23 cellular contexts compared by ENCODE assay signal in genomic region chr17:43319293-43320124, GRCh38.
"Had no signal": no experiment of that assay in that cellular context is flagged by ENCODE, and none has a peak within 500 bp of the region (broad histone marks: within the 10 kb centered on the region; RNA-seq: fewer than 3 reads in every experiment).

No MANE protein-coding gene starts in this region.

- H3K36me3 ChIP-seq: esophagus muscularis mucosa, gastroesophageal sphincter, heart left ventricle, neutrophil, pancreas, thoracic aorta, tibial nerve, upper lobe of left lung had no signal

- H3K4me3 ChIP-seq: dorsolateral prefrontal cortex, esophagus muscularis mucosa, gastroesophageal sphincter, heart left ventricle, hepatocyte, lung, pancreas, smooth muscle cell, thoracic aorta, tibial nerve, upper lobe of left lung had no signal

- ATAC-seq: foreskin keratinocyte; gastroesophageal sphincter; heart left ventricle; left lobe of liver; natural killer cell; pancreas; sciatic nerve; stimulated activated memory B cell treated with anti-CD40 and anti-IgM and Interleukin-4, amounts not matched to agents 10 μg/mL and 1 μg/mL and 100 μg/mL, for 72 hours had no signal

- H3K36me3 Mint-ChIP-seq: natural killer cell had no signal

- H3K9me3 ChIP-seq: esophagus muscularis mucosa, gastroesophageal sphincter, neutrophil, pancreas, thoracic aorta had no signal

- H3K4me1 ChIP-seq: esophagus muscularis mucosa, foreskin keratinocyte, gastroesophageal sphincter, tibial nerve, upper lobe of left lung had no signal

- H3K27ac Mint-ChIP-seq: memory B cell; natural killer cell; stimulated activated memory B cell treated with anti-CD40 and anti-IgM and Interleukin-4, amounts not matched to agents 10 μg/mL and 1 μg/mL and 100 μg/mL, for 72 hours; stimulated activated naive CD8-positive, alpha-beta T cell treated with anti-CD3 and anti-CD28 coated beads, Interleukin-15, Interleukin-2, amounts not matched to agents 100 ng/mL and 50 ng/mL, for 24 hours had no signal

- H3K4me3 Mint-ChIP-seq: memory B cell; natural killer cell; stimulated activated memory B cell treated with anti-CD40 and anti-IgM and Interleukin-4, amounts not matched to agents 10 μg/mL and 1 μg/mL and 100 μg/mL, for 72 hours; stimulated activated naive CD8-positive, alpha-beta T cell treated with anti-CD3 and anti-CD28 coated beads, Interleukin-15, Interleukin-2, amounts not matched to agents 100 ng/mL and 50 ng/mL, for 24 hours had no signal

- H2AFZ ChIP-seq: hepatocyte had no signal

- H3K27me3 Mint-ChIP-seq: memory B cell; stimulated activated memory B cell treated with anti-CD40 and anti-IgM and Interleukin-4, amounts not matched to agents 10 μg/mL and 1 μg/mL and 100 μg/mL, for 72 hours; stimulated activated naive CD8-positive, alpha-beta T cell treated with anti-CD3 and anti-CD28 coated beads, Interleukin-15, Interleukin-2, amounts not matched to agents 100 ng/mL and 50 ng/mL, for 24 hours had no signal

- H3K27me3 ChIP-seq: dorsolateral prefrontal cortex, esophagus muscularis mucosa, foreskin keratinocyte, gastroesophageal sphincter, heart left ventricle, hepatocyte, neutrophil, pancreas, tibial nerve, upper lobe of left lung had no signal

- H3K79me2 ChIP-seq: hepatocyte had no signal

- H3K27ac ChIP-seq: esophagus muscularis mucosa, foreskin keratinocyte, gastroesophageal sphincter, heart left ventricle, hepatocyte, neutrophil, pancreas, thoracic aorta, tibial nerve, upper lobe of left lung had no signal

- DNase-seq: dorsolateral prefrontal cortex; effector CD4-positive, alpha-beta T cell; foreskin keratinocyte; heart left ventricle; kidney; natural killer cell; pancreas; stimulated activated CD4-positive, alpha-beta T cell treated with anti-CD3 and anti-CD28 coated beads, Interleukin-2, amount 100 ng/mL, for 24 hours; stimulated activated CD4-positive, alpha-beta T cell treated with anti-CD3 and anti-CD28 coated beads, Interleukin-4, amount 100 ng/mL, for 4 hours; upper lobe of left lung had no signal

- H3K4me2 ChIP-seq: hepatocyte, smooth muscle cell had no signal
